Comparison of ENCODE assay signal across 10 cellular contexts in the genomic region with DNA sequence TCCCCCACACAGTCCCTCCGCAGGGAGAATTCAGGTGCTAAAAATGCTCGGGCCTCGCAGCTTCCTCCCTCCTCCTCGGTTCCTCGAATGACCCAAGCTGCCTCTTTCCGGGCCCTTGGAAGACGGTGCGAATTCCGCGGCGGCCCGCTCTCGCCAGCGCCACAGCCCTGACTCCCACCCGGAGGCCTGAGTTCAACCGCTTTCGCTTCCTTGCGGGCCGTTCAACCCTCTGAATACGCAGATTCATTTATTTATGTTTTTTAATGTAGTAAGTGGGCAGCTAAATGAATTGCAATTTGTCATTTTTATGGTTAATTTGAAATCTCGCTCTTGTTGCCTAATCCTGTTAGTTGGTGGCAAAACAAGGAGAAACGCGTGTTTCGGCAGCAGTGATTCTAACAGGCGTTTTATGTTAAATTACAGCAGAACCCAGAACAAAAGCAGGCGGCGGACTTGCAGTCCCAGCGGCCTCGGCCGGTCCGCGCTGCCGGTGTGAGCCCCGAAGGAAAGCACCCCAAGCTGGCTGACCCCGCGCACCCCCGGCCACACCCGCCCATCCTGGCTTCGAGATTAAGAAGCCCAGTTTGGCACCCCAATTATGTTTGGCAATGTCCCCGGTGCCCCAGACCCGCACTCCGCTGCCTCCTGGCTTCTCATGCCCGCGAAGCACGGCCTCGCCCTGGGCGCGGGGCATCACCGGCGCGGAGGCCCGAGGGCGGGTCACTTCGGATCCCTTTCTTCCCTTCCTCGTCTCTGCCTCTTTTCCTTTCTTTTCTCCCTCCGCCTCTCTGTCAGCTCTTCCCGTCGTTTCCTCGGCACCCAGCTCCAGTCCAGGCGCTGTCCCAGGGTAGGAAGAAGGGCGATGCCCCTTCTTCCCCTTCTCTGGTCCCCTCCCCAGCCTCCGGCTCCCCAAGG.
DNase-seq lines count a peak whose midpoint lies in the region; ATAC-seq and TF ChIP-seq lines count a peak whose summit lies in the region.
"Had no signal": no experiment of that assay in that cellular context is flagged by ENCODE, and none has a peak within 500 bp of the region (broad histone marks: within the 10 kb centered on the region; RNA-seq: fewer than 3 reads in every experiment).

No MANE protein-coding gene starts in this region.

- DNase-seq in DMS79 treated with DMSO at 0.1 percent for 48 hours (lab: John Stamatoyannopoulos, UW) (peak; percentile 34), DMS79 (lab: John Stamatoyannopoulos, UW) (no peak), glutamatergic neuron (no peak), NCI-H510A treated with DMSO at 0.1 percent for 48 hours (lab: John Stamatoyannopoulos, UW) (no peak), NCI-H526 (lab: John Stamatoyannopoulos, UW) (no peak)
- no peak for DNase-seq in activated CD4-positive, alpha-beta memory T cell treated with anti-CD3 and anti-CD28 coated beads for 36 hours

- no peaks in the 10 kb centered on the region for H3K36me3 ChIP-seq in skeletal muscle tissue (ENCODE audit: control insufficient read depth in 3 of 3, insufficient read depth in 3 of 3, low read length in 3 of 3)

- peaks cover 79% of the 10 kb centered on the region for H3K27me3 Mint-ChIP-seq in activated CD4-positive, alpha-beta memory T cell treated with anti-CD3 and anti-CD28 coated beads for 36 hours
- peaks cover 42% of the 10 kb centered on the region for H3K27me3 Mint-ChIP-seq in glutamatergic neuron (ENCODE audit: unreplicated experiment)

- H3K27ac Mint-ChIP-seq in activated CD4-positive, alpha-beta memory T cell treated with anti-CD3 and anti-CD28 coated beads for 36 hours = no peak overlapping the region
- H3K27ac Mint-ChIP-seq in glutamatergic neuron (ENCODE audit: unreplicated experiment) = no peak overlapping the region

- peak overlapping the region; percentile 51 for H3K4me3 Mint-ChIP-seq in activated CD4-positive, alpha-beta memory T cell treated with anti-CD3 and anti-CD28 coated beads for 36 hours
- H3K4me3 Mint-ChIP-seq in glutamatergic neuron (ENCODE audit: unreplicated experiment) = peak overlapping the region; percentile 63

- H3K9me3 ChIP-seq in skeletal muscle tissue (ENCODE audit: control insufficient read depth in 3 of 3, low read length in 3 of 3) = no peaks in the 10 kb centered on the region

- CTCF ChIA-PET in activated CD4-positive, alpha-beta memory T cell treated with anti-CD3 and anti-CD28 coated beads for 36 hours (lab: Charles Lee) = interaction anchor here (1.8 to 2.4 kb wide), 2 partner anchors 29 to 83 kb away, joined by 6 to 7 read pairs; no protein-coding TSS in a partner anchor

- ATAC-seq in HG03159 (IDR thresholded peaks at IDR 0.05; ENCODE audit: unreplicated experiment) = no peak

- no peak overlapping the region for H3K27ac ChIP-seq in skeletal muscle tissue (ENCODE audit: low read depth, low read length)
- H3K27ac ChIP-seq: 22Rv1 had no signal

- POLR2A ChIA-PET in activated CD4-positive, alpha-beta memory T cell treated with anti-CD3 and anti-CD28 coated beads for 36 hours (lab: Charles Lee) = no interaction called here

- peak overlapping the region; percentile 30 to 60 (median 48) for H3K4me3 ChIP-seq in skeletal muscle tissue (ENCODE audit: low read length in 3 of 3)

- peaks cover 73 to 95% (median 80%) of the 10 kb centered on the region in 3 donors for H3K27me3 ChIP-seq in skeletal muscle tissue (ENCODE audit: control insufficient read depth in 3 of 3, insufficient read depth in 3 of 3, low read length in 3 of 3)

- peak overlapping the region in 1 of 3 donors; percentile 50 for H3K9ac ChIP-seq in skeletal muscle tissue (ENCODE audit: low read depth in 1 of 3, low read length in 3 of 3)

- no peak for TF ChIP-seq CTCF in glutamatergic neuron (IDR thresholded peaks at IDR 0.05; ENCODE audit: partially characterized antibody, unreplicated experiment)

- H3K4me1 Mint-ChIP-seq in activated CD4-positive, alpha-beta memory T cell treated with anti-CD3 and anti-CD28 coated beads for 36 hours (ENCODE audit: low read depth) = peaks cover 32% of the 10 kb centered on the region
- H3K4me1 Mint-ChIP-seq in glutamatergic neuron (ENCODE audit: low read depth, unreplicated experiment) = peaks cover 18% of the 10 kb centered on the region

- no peaks in the 10 kb centered on the region for H3K9me3 Mint-ChIP-seq in activated CD4-positive, alpha-beta memory T cell treated with anti-CD3 and anti-CD28 coated beads for 36 hours
- H3K9me3 Mint-ChIP-seq in glutamatergic neuron (ENCODE audit: unreplicated experiment) = peaks cover 28% of the 10 kb centered on the region
- H3K9me3 Mint-ChIP-seq: activated naive CD4-positive, alpha-beta T cell treated with anti-CD3 and anti-CD28 coated beads, Interleukin-2, amount 50 U/mL, for 72 hours had no signal

- H3K4me1 ChIP-seq in skeletal muscle tissue (ENCODE audit: control insufficient read depth in 3 of 3, insufficient read depth in 3 of 3, low read length in 3 of 3) = peaks cover 30 to 46% (median 43%) of the 10 kb centered on the region in 3 donors

- intact Hi-C loops in activated CD4-positive, alpha-beta memory T cell treated with anti-CD3 and anti-CD28 coated beads for 36 hours (cut with micrococcal nuclease) = loop anchor here (2.0 to 10.0 kb wide), 2 partner anchors 137 to 1631 kb away; no protein-coding TSS in a partner anchor

- H3K36me3 Mint-ChIP-seq in activated CD4-positive, alpha-beta memory T cell treated with anti-CD3 and anti-CD28 coated beads for 36 hours = no peaks in the 10 kb centered on the region
- H3K36me3 Mint-ChIP-seq in glutamatergic neuron (ENCODE audit: unreplicated experiment) = no peaks in the 10 kb centered on the region
